In genomic region chr10:563827-564226, GRCh38 we compare ENCODE assay signal across 29 cellular contexts.
"Had no signal": no experiment of that assay in that cellular context is flagged by ENCODE, and none has a peak within 500 bp of the region (broad histone marks: within the 10 kb centered on the region; RNA-seq: fewer than 3 reads in every experiment).

No MANE protein-coding gene starts in this region.

- FAIRE-seq: colon had no signal

- DNase-seq: activated CD4-positive, alpha-beta T cell treated with anti-CD3 and anti-CD28 coated beads for 4 hours; activated CD4-positive, alpha-beta T cell treated with anti-CD3 and anti-CD28 coated beads, Interleukin-2, amount 10 ng/mL, durations not matched to agents 7 days and 5 days; activated CD4-positive, alpha-beta T cell treated with anti-CD3 and anti-CD28 coated beads, Interleukin-2, amount 50 U/mL, for 48 hours; activated CD4-positive, CD25-positive, alpha-beta regulatory T cell; activated CD4-positive, CD25-positive, alpha-beta regulatory T cell treated with anti-CD3 and anti-CD28 coated beads, Interleukin-2, amount 50 U/mL, for 72 hours; activated CD8-positive, alpha-beta memory T cell treated with anti-CD3 and anti-CD28 coated beads for 24 hours; activated CD8-positive, alpha-beta T cell treated with anti-CD3 and anti-CD28 coated beads for 36 hours; activated effector memory CD4-positive, alpha-beta T cell treated with Interleukin-2 at 50 U/mL for 16 hours; activated gamma-delta T cell treated with Interleukin-2 at 50 U/mL for 16 hours; activated naive CD4-positive, alpha-beta T cell treated with anti-CD3 and anti-CD28 coated beads, Interleukin-2, amount 50 U/mL, for 16 hours; activated naive CD4-positive, alpha-beta T cell treated with Interleukin-2 at 50 U/mL for 16 hours; activated T-cell treated with anti-CD3 and anti-CD28 coated beads, Interleukin-2, amount 50 U/mL, for 4 hours; amniotic stem cell; anterior cingulate cortex; caudate nucleus; cortex of kidney; dermis blood vessel endothelial cell; effector CD4-positive, alpha-beta T cell; effector memory CD8-positive, alpha-beta T cell; erythroblast; esophagus squamous epithelium; foreskin melanocyte; heart right ventricle; T-helper 2 cell had no signal

- H3K4me3 Mint-ChIP-seq: activated CD4-positive, alpha-beta T cell treated with anti-CD3 and anti-CD28 coated beads, Interleukin-2, amount 10 ng/mL, durations not matched to agents 7 days and 5 days; activated CD8-positive, alpha-beta T cell treated with anti-CD3 and anti-CD28 coated beads for 36 hours; activated naive CD8-positive, alpha-beta T cell; activated T-cell treated with anti-CD3 and anti-CD28 coated beads, Interleukin-2, amount 50 U/mL, for 4 hours; activated T-helper 17 cell treated with anti-CD3 and anti-CD28 coated beads, Interleukin-2, amount 50 U/mL, for 72 hours; effector memory CD8-positive, alpha-beta T cell had no signal

- H3K36me3 ChIP-seq: esophagus squamous epithelium, gastroesophageal sphincter, heart right ventricle had no signal

- H3K9me3 Mint-ChIP-seq: activated T-helper 17 cell treated with anti-CD3 and anti-CD28 coated beads, Interleukin-2, amount 50 U/mL, for 72 hours had no signal

- H3K27ac ChIP-seq: body of pancreas, esophagus squamous epithelium, gastroesophageal sphincter, heart right ventricle had no signal

- H3K4me1 Mint-ChIP-seq: activated CD4-positive, alpha-beta T cell treated with anti-CD3 and anti-CD28 coated beads, Interleukin-2, amount 10 ng/mL, durations not matched to agents 7 days and 5 days; activated T-helper 17 cell treated with anti-CD3 and anti-CD28 coated beads, Interleukin-2, amount 50 U/mL, for 72 hours had no signal

- H3K27me3 ChIP-seq: body of pancreas, esophagus squamous epithelium, gastroesophageal sphincter, heart right ventricle had no signal

- H3K27me3 Mint-ChIP-seq: activated CD4-positive, alpha-beta T cell treated with anti-CD3 and anti-CD28 coated beads, Interleukin-2, amount 10 ng/mL, durations not matched to agents 7 days and 5 days had no signal

- H3K4me3 ChIP-seq: body of pancreas, esophagus squamous epithelium, gastroesophageal sphincter, heart right ventricle had no signal

- H3K27ac Mint-ChIP-seq: activated CD4-positive, alpha-beta T cell treated with anti-CD3 and anti-CD28 coated beads, Interleukin-2, amount 10 ng/mL, durations not matched to agents 7 days and 5 days; activated CD8-positive, alpha-beta T cell treated with anti-CD3 and anti-CD28 coated beads for 36 hours; activated naive CD8-positive, alpha-beta T cell; activated T-helper 17 cell treated with anti-CD3 and anti-CD28 coated beads, Interleukin-2, amount 50 U/mL, for 72 hours; effector memory CD8-positive, alpha-beta T cell had no signal
